In genomic region chr10:130745251-130745650, GRCh38 we compare ENCODE assay signal across 16 cellular contexts.
"Had no signal": no experiment of that assay in that cellular context is flagged by ENCODE, and none has a peak within 500 bp of the region (broad histone marks: within the 10 kb centered on the region; RNA-seq: fewer than 3 reads in every experiment).

No MANE protein-coding gene starts in this region.

- H3K27ac Mint-ChIP-seq: naive thymus-derived CD8-positive, alpha-beta T cell; progenitor cell of endocrine pancreas; stimulated activated effector memory CD8-positive, alpha-beta T cell treated with anti-CD3 and anti-CD28 coated beads, Interleukin-12 subunit alpha, Interleukin-12 subunit beta, amount 100 ng/mL, for 72 hours; stimulated activated naive CD8-positive, alpha-beta T cell treated with anti-CD3 and anti-CD28 coated beads, Interleukin-15, Interleukin-2, amounts not matched to agents 100 ng/mL and 50 ng/mL, for 24 hours had no signal

- H3K4me3 Mint-ChIP-seq: central memory CD8-positive, alpha-beta T cell; naive thymus-derived CD8-positive, alpha-beta T cell; stimulated activated effector memory CD8-positive, alpha-beta T cell treated with anti-CD3 and anti-CD28 coated beads, Interleukin-12 subunit alpha, Interleukin-12 subunit beta, amount 100 ng/mL, for 72 hours; stimulated activated naive CD8-positive, alpha-beta T cell treated with anti-CD3 and anti-CD28 coated beads, Interleukin-15, Interleukin-2, amounts not matched to agents 100 ng/mL and 50 ng/mL, for 24 hours had no signal

- H3K4me3 ChIP-seq: ovary, smooth muscle cell, testis, transverse colon had no signal

- H3K4me1 ChIP-seq: foreskin keratinocyte, transverse colon had no signal

- H3K9me3 ChIP-seq: ovary, testis, transverse colon had no signal

- H3K27me3 Mint-ChIP-seq: central memory CD8-positive, alpha-beta T cell; stimulated activated naive CD8-positive, alpha-beta T cell treated with anti-CD3 and anti-CD28 coated beads, Interleukin-15, Interleukin-2, amounts not matched to agents 100 ng/mL and 50 ng/mL, for 24 hours had no signal

- H3K36me3 Mint-ChIP-seq: naive thymus-derived CD8-positive, alpha-beta T cell; stimulated activated effector memory CD8-positive, alpha-beta T cell treated with anti-CD3 and anti-CD28 coated beads, Interleukin-12 subunit alpha, Interleukin-12 subunit beta, amount 100 ng/mL, for 72 hours had no signal

- H3K27ac ChIP-seq: foreskin keratinocyte, ovary, testis, transverse colon had no signal

- DNase-seq: dermis blood vessel endothelial cell; foreskin keratinocyte; kidney glomerular epithelial cell; naive thymus-derived CD8-positive, alpha-beta T cell; nucleus accumbens; right cardiac atrium; stimulated activated CD4-positive, alpha-beta T cell treated with anti-CD3 and anti-CD28 coated beads, Interleukin-4, amount 100 ng/mL, for 1 hour; stimulated activated CD8-positive, alpha-beta memory T cell treated with anti-CD3 and anti-CD28 coated beads, Interleukin-4, amount 100 ng/mL, for 48 hours; testis; transverse colon had no signal

- H3K4me1 Mint-ChIP-seq: central memory CD8-positive, alpha-beta T cell; naive thymus-derived CD8-positive, alpha-beta T cell; stimulated activated effector memory CD8-positive, alpha-beta T cell treated with anti-CD3 and anti-CD28 coated beads, Interleukin-12 subunit alpha, Interleukin-12 subunit beta, amount 100 ng/mL, for 72 hours had no signal

- ATAC-seq: foreskin keratinocyte; naive thymus-derived CD8-positive, alpha-beta T cell; right cardiac atrium; stimulated activated effector memory CD8-positive, alpha-beta T cell treated with anti-CD3 and anti-CD28 coated beads, Interleukin-12 subunit alpha, Interleukin-12 subunit beta, amount 100 ng/mL, for 72 hours had no signal

- H3K36me3 ChIP-seq: ovary, transverse colon had no signal

- H3K9me3 Mint-ChIP-seq: central memory CD8-positive, alpha-beta T cell; naive thymus-derived CD8-positive, alpha-beta T cell; stimulated activated effector memory CD8-positive, alpha-beta T cell treated with anti-CD3 and anti-CD28 coated beads, Interleukin-12 subunit alpha, Interleukin-12 subunit beta, amount 100 ng/mL, for 72 hours; stimulated activated naive CD8-positive, alpha-beta T cell treated with anti-CD3 and anti-CD28 coated beads, Interleukin-15, Interleukin-2, amounts not matched to agents 100 ng/mL and 50 ng/mL, for 24 hours had no signal

- H3K27me3 ChIP-seq: foreskin keratinocyte, ovary, testis, transverse colon had no signal
